ENCODE assay signal across 9 cellular contexts in genomic region chr3:150286390-150287147, GRCh38.
DNase-seq lines count a peak whose midpoint lies in the region; ATAC-seq, FAIRE-seq and TF ChIP-seq lines count a peak whose summit lies in the region.
"Had no signal": no experiment of that assay in that cellular context is flagged by ENCODE, and none has a peak within 500 bp of the region (broad histone marks: within the 10 kb centered on the region; RNA-seq: fewer than 3 reads in every experiment).

No MANE protein-coding gene starts in this region.

- TF ChIP-seq CTCF in BE2C (IDR thresholded peaks at IDR 0.05; ENCODE audit: low read depth, low read length) (peak; percentile 69), testis (IDR thresholded peaks at IDR 0.05) (peak in 2 of 3 experiments; percentile 30 to 45)

- WGBS in testis, 2 donors: 64 to 65% methylated on average over 6 of the region's 6 CpGs

- intact Hi-C loops in testis (cut with DNase I; ENCODE audit: low total_unique reads): loop anchor here (5.0 kb wide), 1 partner anchor 211 kb away; no protein-coding TSS in a partner anchor

- H3K36me3 ChIP-seq in BE2C: no peaks in the 10 kb centered on the region
- no peaks in the 10 kb centered on the region for H3K36me3 ChIP-seq in testis (ENCODE audit: low read depth, missing control alignments)
- H3K36me3 ChIP-seq: SJCRH30 had no signal

- TF ChIP-seq POLR2A in GM12892 (IDR thresholded peaks at IDR 0.05; ENCODE audit: low read depth, low read length) (no peak), testis (IDR thresholded peaks at IDR 0.05) (no peak)

- no peak for FAIRE-seq in GM12892 (lab: Jason Lieb, UNC)

- no peaks in the 10 kb centered on the region for H3K4me1 ChIP-seq in BE2C
- no peaks in the 10 kb centered on the region for H3K4me1 ChIP-seq in testis
- H3K4me1 ChIP-seq: SJCRH30 had no signal

- H3K4me3 ChIP-seq in BE2C (ENCODE audit: low read depth, low read length): no peak overlapping the region
- no peak overlapping the region for H3K4me3 ChIP-seq in testis
- H3K4me3 ChIP-seq: SJCRH30 had no signal

- H3K27ac ChIP-seq in testis: no peak overlapping the region
- H3K27ac ChIP-seq: SJCRH30 had no signal

- DNase-seq in BE2C: no peak
- peak; percentile 5 for DNase-seq in GM12892 (ENCODE audit: insufficient read length)
- DNase-seq in NCI-H2171 (lab: John Stamatoyannopoulos, UW): peak; percentile 17
- DNase-seq in activated CD8-positive, alpha-beta memory T cell treated with anti-CD3 and anti-CD28 coated beads, Interleukin-2, amount 50 U/mL, for 4 hours: peak; percentile 15
- DNase-seq in iPS-NIHi7 (ENCODE audit: extremely low spot score): peak; percentile 68
- no peak for DNase-seq in testis
- DNase-seq in NCI-H128 (lab: John Stamatoyannopoulos, UW; ENCODE audit: unreplicated experiment): no peak

- H3K9me3 ChIP-seq in BE2C: no peaks in the 10 kb centered on the region
- no peaks in the 10 kb centered on the region for H3K9me3 ChIP-seq in testis

- H3K27me3 ChIP-seq in BE2C (no peaks in the 10 kb centered on the region), testis (no peaks in the 10 kb centered on the region)
- H3K27me3 ChIP-seq: SJCRH30 had no signal

- ATAC-seq in HG02884 (IDR thresholded peaks at IDR 0.05; ENCODE audit: unreplicated experiment): peak; percentile 87

Comparison
In these comparisons a context has a peak if more than half of its experiments do, and no peak if none do; other contexts are left out.
1. DNase-seq: peak in GM12892 (single experiment), NCI-H2171 (single experiment), activated CD8-positive, alpha-beta memory T cell treated with anti-CD3 and anti-CD28 coated beads, Interleukin-2, amount 50 U/mL, for 4 hours (single experiment) and iPS-NIHi7 (single experiment); none in BE2C (single experiment), testis (single experiment) and NCI-H128 (single experiment).